8 cellular contexts compared by ENCODE assay signal in genomic region chr19:5585461-5586299, GRCh38. TPM values are rescaled to one million over a fixed set of nuclear protein-coding genes. Genes with fewer than 3 reads are reported as not detected.
DNase-seq lines count a peak whose midpoint lies in the region; ATAC-seq, FAIRE-seq and TF ChIP-seq lines count a peak whose summit lies in the region.

No MANE protein-coding gene starts in this region.

- H3K27me3 ChIP-seq in bronchial epithelial cell (ENCODE audit: control insufficient read depth, insufficient read depth, low read length): no peaks in the 10 kb centered on the region
- no peaks in the 10 kb centered on the region for H3K27me3 ChIP-seq in stomach

- no peaks in the 10 kb centered on the region for H3K27me3 Mint-ChIP-seq in HFFc6 (ENCODE audit: insufficient read depth)

- H3K4me1 Mint-ChIP-seq in HFFc6 (ENCODE audit: low read depth): no peaks in the 10 kb centered on the region

- no peak overlapping the region for H3K27ac Mint-ChIP-seq in HFFc6

- no peaks in the 10 kb centered on the region for H3K9me3 Mint-ChIP-seq in HFFc6

- peak; percentile 31 for DNase-seq in DMS153 (lab: John Stamatoyannopoulos, UW)
- peak; percentile 41 for DNase-seq in T-helper 9 cell
- DNase-seq in bronchial epithelial cell (ENCODE audit: low read depth): peak; percentile 51
- no peak for DNase-seq in mucosa of descending colon
- no peak for DNase-seq in stomach
- DNase-seq in NCI-H2081 treated with DMSO at 0.1 percent for 48 hours (lab: John Stamatoyannopoulos, UW): no peak
- no peak for DNase-seq in HFFc6
- DNase-seq in NCI-H748 (lab: John Stamatoyannopoulos, UW; ENCODE audit: unreplicated experiment): no peak

- TF ChIP-seq CTCF in bronchial epithelial cell (IDR thresholded peaks at IDR 0.05; ENCODE audit: insufficient read depth, low read length, severe bottlenecking): no peak
- TF ChIP-seq CTCF in mucosa of descending colon (IDR thresholded peaks at IDR 0.05): no peak
- TF ChIP-seq CTCF in stomach (IDR thresholded peaks at IDR 0.05): no peak
- no peak for TF ChIP-seq CTCF in HFFc6 (IDR thresholded peaks at IDR 0.05)

- no peak for TF ChIP-seq POLR2A in stomach (IDR thresholded peaks at IDR 0.05)

- peak; percentile 14 for ATAC-seq in mucosa of descending colon

- H3K4me3 ChIP-seq in bronchial epithelial cell (ENCODE audit: low read depth, low read length): no peak overlapping the region
- no peak overlapping the region for H3K4me3 ChIP-seq in mucosa of descending colon
- H3K4me3 ChIP-seq in stomach: no peak overlapping the region

- H3K4me1 ChIP-seq in mucosa of descending colon (ENCODE audit: low read depth): no peaks in the 10 kb centered on the region
- H3K4me1 ChIP-seq in stomach: peaks cover 6 to 25% (median 17%) of the 10 kb centered on the region in 4 donors

- no peak overlapping the region for H3K4me3 Mint-ChIP-seq in HFFc6

- peak overlapping the region in 4 of 5 donors; percentile 8 to 62 (median 42) for H3K27ac ChIP-seq in stomach

- H3K36me3 Mint-ChIP-seq in HFFc6 (ENCODE audit: low read depth): peaks cover 9% of the 10 kb centered on the region; the same call in 1 of the 2 replicates

- H3K36me3 ChIP-seq in bronchial epithelial cell (ENCODE audit: control insufficient read depth, insufficient read depth, low read length) (peaks cover 17% of the 10 kb centered on the region), mucosa of descending colon (ENCODE audit: low read depth) (peaks cover 12% of the 10 kb centered on the region), stomach (peaks cover 43 to 85% (median 72%) of the 10 kb centered on the region in 4 donors)

- no peak for TF ChIP-seq EP300 in stomach (IDR thresholded peaks at IDR 0.05)

- intact Hi-C loops in mucosa of descending colon (cut with DNase I, micrococcal nuclease): no loop called here
- intact Hi-C loops in stomach (cut with DNase I; ENCODE audit: low total_unique reads): no loop called here

- H3K9me3 ChIP-seq in mucosa of descending colon: no peaks in the 10 kb centered on the region
- no peaks in the 10 kb centered on the region for H3K9me3 ChIP-seq in stomach

- no peak for FAIRE-seq in bronchial epithelial cell (lab: Jason Lieb, UNC)

- 46 to 62% (median 59%) methylated on average over 24 to 29 of the region's 29 CpGs for WGBS in stomach, 5 donors

RNA-seq across cellular contexts. Expression of gene TINCR, which starts 17.9 kb away (rescaled TPM):
- 4.2 and 10.1 TPM in 2 replicates for total RNA-seq in bronchial epithelial cell
- 1 to 10 TPM; 4.6 to 9.0 (median 5.6) TPM for total RNA-seq in mucosa of descending colon
- total RNA-seq in stomach: under 1 TPM in 1 of 5 donors, not detected in 4; 0.18 TPM
- 10 to 100 TPM in 1 of 3 donors, under 1 TPM in 2; 0.15 to 14.2 (median 0.19) TPM for polyA plus RNA-seq in stomach
- total RNA-seq in HFFc6 (2021; fragmentation: NEBNext Ultra II Directional; extraction: Animal tissue kit (Norgen Biotek cat#: 25700)): under 1 TPM in 5 of 6 experiments, not detected in 1; 0.05 to 0.34 (median 0.13) TPM

RNA-seq across cellular contexts. Expression of gene SAFB2, which starts 36.9 kb away (rescaled TPM):
- total RNA-seq in bronchial epithelial cell (24.0 and 37.4 TPM in 2 replicates), mucosa of descending colon (100 to 1,000 TPM in 2 of 3 donors, 10 to 100 TPM in 1; 66.7 to 122 (median 102) TPM), stomach (100 to 1,000 TPM in 4 of 5 donors, 10 to 100 TPM in 1; 67.2 to 237 (median 126) TPM)
- polyA plus RNA-seq in stomach: 10 to 100 TPM; 38.5 to 49.8 (median 46.6) TPM
- total RNA-seq in HFFc6 (2021; fragmentation: NEBNext Ultra II Directional; extraction: Animal tissue kit (Norgen Biotek cat#: 25700)): 10 to 100 TPM; 30.4 to 41.8 (median 37.3) TPM

RNA-seq across cellular contexts. Expression of gene SAFB, which starts 37.2 kb away (rescaled TPM):
- total RNA-seq in bronchial epithelial cell: 44.0 and 80.6 TPM in 2 replicates
- 100 to 1,000 TPM in 1 of 3 donors, 10 to 100 TPM in 2; 78.8 to 115 (median 83.3) TPM for total RNA-seq in mucosa of descending colon
- 100 to 1,000 TPM in 3 of 5 donors, 10 to 100 TPM in 2; 46.1 to 636 (median 195) TPM for total RNA-seq in stomach
- 10 to 100 TPM; 33.1 to 46.3 (median 39.0) TPM for polyA plus RNA-seq in stomach
- total RNA-seq in HFFc6 (2021; fragmentation: NEBNext Ultra II Directional; extraction: Animal tissue kit (Norgen Biotek cat#: 25700)): 10 to 100 TPM; 41.7 to 53.6 (median 49.3) TPM

Comparison
In these comparisons a context has a peak if more than half of its experiments do, and no peak if none do; other contexts are left out.
1. DNase-seq: peak in DMS153 (single experiment), T-helper 9 cell (single experiment) and bronchial epithelial cell (single experiment); none in mucosa of descending colon (0 of 3), stomach (single experiment), NCI-H2081 treated with DMSO at 0.1 percent for 48 hours (single experiment), HFFc6 (single experiment) and NCI-H748 (single experiment).